ENCODE assay signal across 26 cellular contexts in the genomic region with DNA sequence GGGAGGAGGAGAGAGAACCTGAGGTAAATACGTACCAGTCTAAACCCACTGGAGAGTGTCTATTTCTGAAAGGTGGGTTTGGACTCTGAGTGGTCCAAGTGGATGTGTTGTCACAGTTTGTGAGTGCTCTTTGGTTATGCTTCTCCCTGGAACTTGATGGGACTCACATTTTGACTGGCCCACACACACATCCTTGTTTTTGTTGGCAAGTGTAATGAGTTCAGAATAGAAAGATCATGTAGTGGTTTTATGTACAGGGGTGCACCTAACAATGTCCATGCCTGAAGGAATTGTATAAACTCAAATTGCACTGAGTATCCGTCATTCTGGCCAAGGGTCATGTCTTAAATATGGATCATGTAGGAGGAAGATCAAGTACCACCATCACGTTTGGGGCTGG.
"Had no signal": no experiment of that assay in that cellular context is flagged by ENCODE, and none has a peak within 500 bp of the region (broad histone marks: within the 10 kb centered on the region; RNA-seq: fewer than 3 reads in every experiment).

No MANE protein-coding gene starts in this region.

- H3K4me1 ChIP-seq: colonic mucosa had no signal

- H3K27me3 Mint-ChIP-seq: progenitor cell of endocrine pancreas; stimulated activated memory B cell treated with anti-CD40 and anti-IgM and Interleukin-4, amounts not matched to agents 10 μg/mL and 1 μg/mL and 100 μg/mL, for 72 hours had no signal

- H3K4me3 Mint-ChIP-seq: activated naive CD4-positive, alpha-beta T cell treated with anti-CD3 and anti-CD28 coated beads, Interleukin-2, amount 10 ng/mL, durations not matched to agents 7 days and 5 days; activated naive CD8-positive, alpha-beta T cell treated with anti-CD3 and anti-CD28 coated beads, Interleukin-2, amount 10 ng/mL, durations not matched to agents 7 days and 5 days; activated T-cell treated with anti-CD3 and anti-CD28 coated beads, Interleukin-2, amount 50 U/mL, for 24 hours; central memory CD8-positive, alpha-beta T cell; natural killer cell; stimulated activated memory B cell treated with anti-CD40 and anti-IgM and Interleukin-4, amounts not matched to agents 10 μg/mL and 1 μg/mL and 100 μg/mL, for 72 hours had no signal

- H3K4me3 ChIP-seq: colonic mucosa, left lung, lung, ovary, right lobe of liver, skin epidermis, stomach, thyroid gland had no signal

- H3K36me3 Mint-ChIP-seq: activated naive CD4-positive, alpha-beta T cell treated with anti-CD3 and anti-CD28 coated beads, Interleukin-2, amount 10 ng/mL, durations not matched to agents 7 days and 5 days; natural killer cell; stimulated activated memory B cell treated with anti-CD40 and anti-IgM and Interleukin-4, amounts not matched to agents 10 μg/mL and 1 μg/mL and 100 μg/mL, for 72 hours had no signal

- H3K27me3 ChIP-seq: colonic mucosa, left lung, ovary, right lobe of liver, stomach, thyroid gland had no signal

- H3K27ac ChIP-seq: colonic mucosa, left lung, ovary, right lobe of liver, skin epidermis, stomach had no signal

- H3K36me3 ChIP-seq: colonic mucosa, left lung, ovary, right lobe of liver, stomach, thyroid gland had no signal

- ATAC-seq: left lung; natural killer cell; right lobe of liver; stimulated activated memory B cell treated with anti-CD40 and anti-IgM and Interleukin-4, amounts not matched to agents 10 μg/mL and 1 μg/mL and 100 μg/mL, for 72 hours had no signal

- H3K9me3 ChIP-seq: colonic mucosa, left lung, ovary, right lobe of liver, stomach, thyroid gland had no signal

- H3K27ac Mint-ChIP-seq: activated naive CD4-positive, alpha-beta T cell treated with anti-CD3 and anti-CD28 coated beads, Interleukin-2, amount 10 ng/mL, durations not matched to agents 7 days and 5 days; activated naive CD8-positive, alpha-beta T cell treated with anti-CD3 and anti-CD28 coated beads, Interleukin-2, amount 10 ng/mL, durations not matched to agents 7 days and 5 days; activated T-cell treated with anti-CD3 and anti-CD28 coated beads, Interleukin-2, amount 50 U/mL, for 24 hours; natural killer cell; progenitor cell of endocrine pancreas; stimulated activated memory B cell treated with anti-CD40 and anti-IgM and Interleukin-4, amounts not matched to agents 10 μg/mL and 1 μg/mL and 100 μg/mL, for 72 hours had no signal

- DNase-seq: activated CD4-positive, alpha-beta T cell treated with anti-CD3 and anti-CD28 coated beads for 4 hours; activated CD4-positive, alpha-beta T cell treated with anti-CD3 and anti-CD28 coated beads, Interleukin-2, amount 50 U/mL, for 4 hours; activated CD8-positive, alpha-beta memory T cell treated with anti-CD3 and anti-CD28 coated beads, Interleukin-2, amount 50 U/mL, for 48 hours; activated gamma-delta T cell; activated naive CD4-positive, alpha-beta T cell treated with anti-CD3 and anti-CD28 coated beads, Interleukin-2, amount 10 ng/mL, durations not matched to agents 7 days and 5 days; activated naive CD8-positive, alpha-beta T cell treated with anti-CD3 and anti-CD28 coated beads, Interleukin-2, amount 10 ng/mL, durations not matched to agents 7 days and 5 days; activated T-cell treated with anti-CD3 and anti-CD28 coated beads, Interleukin-2, amount 50 U/mL, for 24 hours; amniotic stem cell; colonic mucosa; effector CD8-positive, alpha-beta T cell; kidney glomerular epithelial cell; left lung; mesendoderm; natural killer cell; ovary; right lobe of liver; stimulated activated CD4-positive, alpha-beta T cell treated with anti-CD3 and anti-CD28 coated beads, Interleukin-1b, Interleukin-23, amount 100 ng/mL, for 48 hours; stimulated activated CD4-positive, alpha-beta T cell treated with anti-CD3 and anti-CD28 coated beads, Interleukin-4, amount 100 ng/mL, for 4 hours; stimulated activated CD8-positive, alpha-beta memory T cell treated with anti-CD3 and anti-CD28 coated beads, Interleukin-4, amount 100 ng/mL, for 48 hours; stomach; thyroid gland had no signal

- H3K9me3 Mint-ChIP-seq: activated naive CD4-positive, alpha-beta T cell treated with anti-CD3 and anti-CD28 coated beads, Interleukin-2, amount 10 ng/mL, durations not matched to agents 7 days and 5 days; activated naive CD8-positive, alpha-beta T cell treated with anti-CD3 and anti-CD28 coated beads, Interleukin-2, amount 10 ng/mL, durations not matched to agents 7 days and 5 days; activated T-cell treated with anti-CD3 and anti-CD28 coated beads, Interleukin-2, amount 50 U/mL, for 24 hours; central memory CD8-positive, alpha-beta T cell; natural killer cell; stimulated activated memory B cell treated with anti-CD40 and anti-IgM and Interleukin-4, amounts not matched to agents 10 μg/mL and 1 μg/mL and 100 μg/mL, for 72 hours had no signal
